ENCODE assay signal across 8 cellular contexts in genomic region chr20:44495257-44495656, GRCh38. TPM values are rescaled to one million over a fixed set of nuclear protein-coding genes. Genes with fewer than 3 reads are reported as not detected.
A peak's percentile ranks its signal among the peaks of the same experiment; 100 is the strongest.
DNase-seq lines count a peak whose midpoint lies in the region; ATAC-seq and TF ChIP-seq lines count a peak whose summit lies in the region.

No MANE protein-coding gene starts in this region.

- H4K8ac ChIP-seq in trophoblast cell (ENCODE audit: low read depth, low read length), result no peak overlapping the region

- H3K27me3 ChIP-seq in PC-9 (ENCODE audit: insufficient read depth, low read depth) (no peaks in the 10 kb centered on the region), trophoblast cell (ENCODE audit: insufficient read depth, low read length) (no peaks in the 10 kb centered on the region)

- H2AK5ac ChIP-seq in trophoblast cell (ENCODE audit: low read length), result no peak overlapping the region

- peaks cover 42% of the 10 kb centered on the region for H3K4me1 ChIP-seq in PC-9 (replicated peaks; ENCODE audit: insufficient read depth)
- peaks cover 2 to 6% of the 10 kb centered on the region in 2 experiments for H3K4me1 ChIP-seq in trophoblast cell (ENCODE audit: control insufficient read depth in 1 of 2, insufficient read depth in 2 of 2, low read length in 2 of 2)

- H3K9ac ChIP-seq in trophoblast cell (ENCODE audit: low read length), result no peak overlapping the region

- H3K27ac ChIP-seq in PC-9, result peak overlapping the region; percentile 97
- peak overlapping the region; percentile 61 for H3K27ac ChIP-seq in trophoblast cell (ENCODE audit: low read depth, low read length)

- no peak overlapping the region for H4K12ac ChIP-seq in trophoblast cell (ENCODE audit: low read depth, low read length)

- H3K9me2 ChIP-seq in PC-9 (ENCODE audit: insufficient read depth), result no peaks in the 10 kb centered on the region

- DNase-seq in Calu3 (no peak), PC-9 (peak in 1 of 2 experiments; percentile 94), trophoblast cell (peak in 1 of 2 donors; percentile 65), NCI-H1436 treated with DMSO at 0.1 percent for 48 hours (lab: John Stamatoyannopoulos, UW) (no peak), NCI-H1105 treated with DMSO at 0.1 percent for 48 hours (lab: John Stamatoyannopoulos, UW) (no peak)
- no peak for DNase-seq in effector memory CD8-positive, alpha-beta T cell

- TF ChIP-seq CTCF in Calu3 (IDR thresholded peaks at IDR 0.05; ENCODE audit: unreplicated experiment) (no peak), PC-9 (conservative IDR thresholded peaks at IDR 0.05) (no peak)

- H3K18ac ChIP-seq in trophoblast cell (ENCODE audit: low read length), result no peak overlapping the region

- H3K27ac Mint-ChIP-seq in Calu3 (ENCODE audit: unreplicated experiment), result peak overlapping the region; percentile 29
- peak overlapping the region; percentile 55 to 78 for H3K27ac Mint-ChIP-seq in effector memory CD8-positive, alpha-beta T cell

- no TSS peak for BruUV-seq in Calu3 (replicated peaks; lab: Mats Ljungman, UMichigan)
- BruUV-seq in PC-9 (replicated peaks; lab: Mats Ljungman, UMichigan), result no TSS peak

- peaks cover 45% of the 10 kb centered on the region for H3F3A ChIP-seq in PC-9 (ENCODE audit: insufficient read depth, low read depth)

- H3K9me3 Mint-ChIP-seq in Calu3 (ENCODE audit: low read depth, unreplicated experiment), result no peaks in the 10 kb centered on the region
- H3K9me3 Mint-ChIP-seq in effector memory CD8-positive, alpha-beta T cell, result no peaks in the 10 kb centered on the region

- H3K79me2 ChIP-seq in PC-9 (ENCODE audit: low read depth), result 0 out of 2 replicates have a peak, but pooled peaks cover 5% of the 10 kb centered on the region
- no peaks in the 10 kb centered on the region for H3K79me2 ChIP-seq in trophoblast cell (ENCODE audit: control insufficient read depth, insufficient read depth, low read length, poor library complexity)

- CTCF ChIA-PET in Calu3 (lab: Charles Lee), result no interaction called here
- CTCF ChIA-PET in PC-9 (lab: Charles Lee), result no interaction called here

- no peak overlapping the region for H2BK120ac ChIP-seq in trophoblast cell (ENCODE audit: insufficient read depth, low read length, poor library complexity)

- H3K4me2 ChIP-seq in PC-9 (peak overlapping the region; percentile 60), trophoblast cell (ENCODE audit: low read length) (no peak overlapping the region)

- no peak overlapping the region for H4K91ac ChIP-seq in trophoblast cell (ENCODE audit: low read depth, low read length)

- no peaks in the 10 kb centered on the region for H3K27me3 Mint-ChIP-seq in Calu3 (ENCODE audit: unreplicated experiment)
- H3K27me3 Mint-ChIP-seq in effector memory CD8-positive, alpha-beta T cell, result no peaks in the 10 kb centered on the region

- H3K4ac ChIP-seq in trophoblast cell (ENCODE audit: low read depth, low read length), result no peak overlapping the region

- H3K9me3 ChIP-seq in PC-9 (ENCODE audit: insufficient read depth, low read depth) (no peaks in the 10 kb centered on the region), trophoblast cell (ENCODE audit: insufficient read depth, low read depth, low read length) (no peaks in the 10 kb centered on the region)

- H3K36me3 ChIP-seq in PC-9 (ENCODE audit: low read depth) (peaks cover 51% of the 10 kb centered on the region), trophoblast cell (ENCODE audit: control insufficient read depth in 1 of 2, insufficient read depth in 2 of 2, low read length in 2 of 2) (peaks cover 8 to 27% of the 10 kb centered on the region in 2 experiments)

- H3K4me3 Mint-ChIP-seq in Calu3 (ENCODE audit: low read depth, unreplicated experiment), result no peak overlapping the region
- H3K4me3 Mint-ChIP-seq in effector memory CD8-positive, alpha-beta T cell, result no peak overlapping the region

- POLR2A ChIA-PET in PC-9 (lab: Charles Lee; ENCODE audit: unreplicated experiment), result interaction anchor here (0.7 kb wide), 1 partner anchor 114 kb away, joined by 3 read pairs; no protein-coding TSS in a partner anchor

- H3K36me3 Mint-ChIP-seq in Calu3 (ENCODE audit: insufficient read depth, unreplicated experiment), result peaks cover 84% of the 10 kb centered on the region
- peaks cover 76% of the 10 kb centered on the region for H3K36me3 Mint-ChIP-seq in effector memory CD8-positive, alpha-beta T cell (ENCODE audit: insufficient read depth)

- no CpG with 5 or more reads among the region's 1 CpG for WGBS in trophoblast cell (ENCODE audit: extremely low coverage, insufficient coverage, insufficient read length)

- no peak overlapping the region for H2BK5ac ChIP-seq in trophoblast cell (ENCODE audit: low read depth, low read length, poor library complexity)

- no peak overlapping the region for H3K23ac ChIP-seq in trophoblast cell (ENCODE audit: low read length)

- no peak overlapping the region for H2AFZ ChIP-seq in PC-9
- H2AFZ ChIP-seq in trophoblast cell (ENCODE audit: insufficient read depth, low read length, poor library complexity), result no peak overlapping the region

- H3K4me3 ChIP-seq in PC-9, result peak overlapping the region; percentile 9; the same call in 1 of the 2 replicates
- H3K4me3 ChIP-seq in trophoblast cell (ENCODE audit: low read depth, low read length), result no peak overlapping the region

- no peaks in the 10 kb centered on the region for H3K79me1 ChIP-seq in trophoblast cell (ENCODE audit: low read length)

- H3K14ac ChIP-seq in trophoblast cell (ENCODE audit: low read length), result no peak overlapping the region

- H3K4me1 Mint-ChIP-seq in Calu3 (ENCODE audit: low read depth, unreplicated experiment), result peaks cover 11% of the 10 kb centered on the region
- H3K4me1 Mint-ChIP-seq in effector memory CD8-positive, alpha-beta T cell (ENCODE audit: low read depth in 2 of 2), result peaks cover 29 to 33% of the 10 kb centered on the region in 2 donors

- intact Hi-C loops in Calu3 (cut with micrococcal nuclease; ENCODE audit: unreplicated experiment) (no loop called here), PC-9 (cut with micrococcal nuclease; ENCODE audit: unreplicated experiment) (no loop called here)

- peak; percentile 20 for ATAC-seq in effector memory CD8-positive, alpha-beta T cell (replicated peaks)
- ATAC-seq in HG02623 (IDR thresholded peaks at IDR 0.05; ENCODE audit: unreplicated experiment) (no peak), HG03439 (IDR thresholded peaks at IDR 0.05; ENCODE audit: unreplicated experiment) (no peak)

- no peak overlapping the region for H2BK12ac ChIP-seq in trophoblast cell (ENCODE audit: low read length)

- no peaks in the 10 kb centered on the region for H4K20me1 ChIP-seq in PC-9 (ENCODE audit: insufficient read depth)

RNA-seq across cellular contexts. Expression of gene TTPAL, which starts 19.6 kb away (rescaled TPM):
- total RNA-seq in Calu3 (2022) (39.9 and 42.2 TPM in 2 replicates), PC-9 (2021) (28.5 and 31.3 TPM in 2 replicates)
- polyA plus RNA-seq in trophoblast cell (2013), result 8.4 and 8.8 TPM in 2 replicates

RNA-seq across cellular contexts. Expression of gene SERINC3, which starts 26.6 kb away (rescaled TPM):
- total RNA-seq in Calu3 (2022), result 159 and 173 TPM in 2 replicates
- 76.0 and 110 TPM in 2 replicates for total RNA-seq in PC-9 (2021)
- polyA plus RNA-seq in trophoblast cell (2013), result 91.9 and 98.8 TPM in 2 replicates
